9 cellular contexts compared by ENCODE assay signal in the genomic region with DNA sequence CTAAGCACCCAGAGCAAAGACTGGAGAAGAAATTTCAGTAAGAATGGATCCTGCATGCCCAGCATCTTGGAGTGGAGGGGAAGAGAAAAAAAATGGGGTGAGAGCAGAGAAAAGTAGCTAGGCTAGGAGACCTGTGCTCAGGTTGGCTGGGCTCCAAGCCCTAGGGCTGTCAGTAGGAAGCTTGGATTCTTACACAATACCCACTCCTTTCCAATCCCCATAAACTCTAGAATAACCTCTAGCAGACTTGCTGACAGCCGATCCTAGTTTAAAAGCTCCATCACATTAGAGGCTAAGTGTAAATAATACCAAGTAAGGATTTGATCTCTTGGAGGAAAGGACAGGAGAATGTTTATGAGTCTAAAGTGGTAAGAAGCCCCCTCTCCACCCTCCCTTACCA. TPM values are rescaled to one million over a fixed set of nuclear protein-coding genes. Genes with fewer than 3 reads are reported as not detected.
DNase-seq lines count a peak whose midpoint lies in the region; ATAC-seq and TF ChIP-seq lines count a peak whose summit lies in the region.
"Had no signal": no experiment of that assay in that cellular context is flagged by ENCODE, and none has a peak within 500 bp of the region (broad histone marks: within the 10 kb centered on the region; RNA-seq: fewer than 3 reads in every experiment).

No MANE protein-coding gene starts in this region.

- TF ChIP-seq POLR2A in vagina (IDR thresholded peaks at IDR 0.05): no peak

- H3K27me3 ChIP-seq in vagina: no peaks in the 10 kb centered on the region

- no peak overlapping the region for H3K4me3 Mint-ChIP-seq in stimulated activated memory B cell treated with anti-CD40 and anti-IgM and Interleukin-4, amounts not matched to agents 10 μg/mL and 1 μg/mL and 100 μg/mL, for 72 hours

- DNase-seq in NCI-H2171 treated with DMSO at 0.1 percent for 48 hours (lab: John Stamatoyannopoulos, UW) (peak; percentile 31), NCI-H2171 (lab: John Stamatoyannopoulos, UW) (no peak), NCI-H69 (lab: John Stamatoyannopoulos, UW) (peak; percentile 24), fibroblast of mammary gland (ENCODE audit: low read depth) (peak; percentile 70), vagina (ENCODE audit: extremely low spot score in 2 of 2) (no peak), OCI-M2 (lab: John Stamatoyannopoulos, UW; ENCODE audit: unreplicated experiment) (no peak)
- DNase-seq in stimulated activated CD4-positive, alpha-beta T cell treated with anti-CD3 and anti-CD28 coated beads, Interleukin-4, amount 100 ng/mL, for 4 hours: no peak
- DNase-seq: NCI-H1048 had no signal

- H3K4me1 Mint-ChIP-seq in stimulated activated memory B cell treated with anti-CD40 and anti-IgM and Interleukin-4, amounts not matched to agents 10 μg/mL and 1 μg/mL and 100 μg/mL, for 72 hours: peaks cover 51% of the 10 kb centered on the region

- H3K4me1 ChIP-seq in vagina: peaks cover under 1% of the 10 kb centered on the region

- no peak for ATAC-seq in stimulated activated memory B cell treated with anti-CD40 and anti-IgM and Interleukin-4, amounts not matched to agents 10 μg/mL and 1 μg/mL and 100 μg/mL, for 72 hours

- H3K9me3 Mint-ChIP-seq in stimulated activated memory B cell treated with anti-CD40 and anti-IgM and Interleukin-4, amounts not matched to agents 10 μg/mL and 1 μg/mL and 100 μg/mL, for 72 hours: no peaks in the 10 kb centered on the region

- no peaks in the 10 kb centered on the region for H3K27me3 Mint-ChIP-seq in stimulated activated memory B cell treated with anti-CD40 and anti-IgM and Interleukin-4, amounts not matched to agents 10 μg/mL and 1 μg/mL and 100 μg/mL, for 72 hours

- intact Hi-C loops in vagina (cut with DNase I): no loop called here

- no peak for TF ChIP-seq CTCF in fibroblast of mammary gland (conservative IDR thresholded peaks at IDR 0.05; ENCODE audit: control insufficient read depth, insufficient read depth, low read depth, low read length)
- TF ChIP-seq CTCF in vagina (IDR thresholded peaks at IDR 0.05): no peak

- H3K27ac ChIP-seq in vagina: no peak overlapping the region

- no peaks in the 10 kb centered on the region for H3K36me3 Mint-ChIP-seq in stimulated activated memory B cell treated with anti-CD40 and anti-IgM and Interleukin-4, amounts not matched to agents 10 μg/mL and 1 μg/mL and 100 μg/mL, for 72 hours

- H3K27ac Mint-ChIP-seq in stimulated activated memory B cell treated with anti-CD40 and anti-IgM and Interleukin-4, amounts not matched to agents 10 μg/mL and 1 μg/mL and 100 μg/mL, for 72 hours: peak overlapping the region; percentile 20

- H3K4me3 ChIP-seq in fibroblast of mammary gland (ENCODE audit: control insufficient read depth, low read depth, low read length): no peak overlapping the region
- H3K4me3 ChIP-seq in vagina: no peak overlapping the region

- H3K36me3 ChIP-seq in vagina: no peaks in the 10 kb centered on the region

- H3K9me3 ChIP-seq in vagina: no peaks in the 10 kb centered on the region

RNA-seq across cellular contexts. Expression of a gene that starts 46.2 kb away (rescaled TPM):
- 35.1 TPM for total RNA-seq in vagina

Comparison
In these comparisons a context has a peak if more than half of its experiments do, and no peak if none do; other contexts are left out.
1. DNase-seq: peak in NCI-H2171 treated with DMSO at 0.1 percent for 48 hours (single experiment), NCI-H69 (single experiment) and fibroblast of mammary gland (single experiment); none in NCI-H2171 (single experiment), vagina (0 of 2), stimulated activated CD4-positive, alpha-beta T cell treated with anti-CD3 and anti-CD28 coated beads, Interleukin-4, amount 100 ng/mL, for 4 hours (0 of 2) and OCI-M2 (single experiment).